ENCODE assay signal across 1 cellular context in genomic region chr5:131164161-131164930, GRCh38.
A peak's percentile ranks its signal among the peaks of the same experiment; 100 is the strongest.
TF ChIP-seq lines count a peak whose summit lies in the region.

No MANE protein-coding gene starts in this region.

TF ChIP-seq in Ishikawa, 13 proteins besides CTCF, POLR2A, EP300 and RAD21 (continued from another document):
- no peak for TF ChIP-seq EGR1 (IDR thresholded peaks at IDR 0.05)
- TF ChIP-seq CREB1 (IDR thresholded peaks at IDR 0.05; ENCODE audit: low read depth): no peak
- TF ChIP-seq TEAD4 (IDR thresholded peaks at IDR 0.05): no peak
- TF ChIP-seq TCF12 (IDR thresholded peaks at IDR 0.05; ENCODE audit: low read depth): peak; percentile 16; the same call in 1 of the 2 replicates
- no peak for TF ChIP-seq FOXM1 (IDR thresholded peaks at IDR 0.05; ENCODE audit: borderline replicate concordance, low read depth)
